In genomic region chr4:86778169-86778568, GRCh38 we compare ENCODE assay signal across 20 cellular contexts.
"Had no signal": no experiment of that assay in that cellular context is flagged by ENCODE, and none has a peak within 500 bp of the region (broad histone marks: within the 10 kb centered on the region; RNA-seq: fewer than 3 reads in every experiment).

No MANE protein-coding gene starts in this region.

- H3K4me3 ChIP-seq: ascending aorta, left lung, mucosa of descending colon, upper lobe of left lung had no signal

- H3K27ac Mint-ChIP-seq: activated naive CD4-positive, alpha-beta T cell treated with anti-CD3 and anti-CD28 coated beads for 36 hours; activated naive CD8-positive, alpha-beta T cell treated with anti-CD3 and anti-CD28 coated beads, Interleukin-2, amount 50 U/mL, for 24 hours; activated T-helper 2 cell treated with anti-CD3 and anti-CD28 coated beads, Interferon-gamma antibody, Interleukin-2, Interleukin-4, amounts not matched to agents 10 μg/mL and 5 μg/mL and 100 μg/mL, durations not matched to agents 14 hours and 24 hours and 36 hours; endodermal cell; naive thymus-derived CD8-positive, alpha-beta T cell had no signal

- H3K9me3 ChIP-seq: ascending aorta, left lung, mucosa of descending colon, upper lobe of left lung had no signal

- H3K4me3 Mint-ChIP-seq: activated naive CD4-positive, alpha-beta T cell treated with anti-CD3 and anti-CD28 coated beads for 36 hours; activated naive CD8-positive, alpha-beta T cell treated with anti-CD3 and anti-CD28 coated beads, Interleukin-2, amount 50 U/mL, for 24 hours; endodermal cell; naive thymus-derived CD8-positive, alpha-beta T cell had no signal

- H3K27ac ChIP-seq: ascending aorta, left lung, upper lobe of left lung had no signal

- H3K9me3 Mint-ChIP-seq: activated naive CD4-positive, alpha-beta T cell treated with anti-CD3 and anti-CD28 coated beads for 36 hours; activated naive CD8-positive, alpha-beta T cell treated with anti-CD3 and anti-CD28 coated beads, Interleukin-2, amount 50 U/mL, for 24 hours; activated T-helper 2 cell treated with anti-CD3 and anti-CD28 coated beads, Interferon-gamma antibody, Interleukin-2, Interleukin-4, amounts not matched to agents 10 μg/mL and 5 μg/mL and 100 μg/mL, durations not matched to agents 14 hours and 24 hours and 36 hours; endodermal cell; naive thymus-derived CD8-positive, alpha-beta T cell had no signal

- H3K36me3 Mint-ChIP-seq: naive thymus-derived CD8-positive, alpha-beta T cell had no signal

- H3K4me1 Mint-ChIP-seq: activated naive CD8-positive, alpha-beta T cell treated with anti-CD3 and anti-CD28 coated beads, Interleukin-2, amount 50 U/mL, for 24 hours; endodermal cell; naive thymus-derived CD8-positive, alpha-beta T cell had no signal

- H3K4me1 ChIP-seq: ascending aorta, left lung, upper lobe of left lung had no signal

- DNase-seq: activated CD4-positive, alpha-beta T cell treated with anti-CD3 and anti-CD28 coated beads for 1 hour; activated CD4-positive, alpha-beta T cell treated with anti-CD3 and anti-CD28 coated beads, Interleukin-2, amount 50 U/mL, for 48 hours; activated naive CD4-positive, alpha-beta T cell treated with anti-CD3 and anti-CD28 coated beads for 36 hours; activated naive CD8-positive, alpha-beta T cell treated with anti-CD3 and anti-CD28 coated beads, Interleukin-2, amount 50 U/mL, for 24 hours; activated T-cell treated with anti-CD3 and anti-CD28 coated beads, Interleukin-2, amount 50 U/mL, for 1 hour; dermis blood vessel endothelial cell; endodermal cell; erythroblast; left lung; mammary epithelial cell; mucosa of descending colon; naive thymus-derived CD8-positive, alpha-beta T cell; posterior cingulate gyrus; stimulated activated CD4-positive, alpha-beta T cell treated with anti-CD3 and anti-CD28 coated beads, Interleukin-15, amount 100 ng/mL, for 24 hours; stimulated activated CD4-positive, alpha-beta T cell treated with anti-CD3 and anti-CD28 coated beads, Interleukin-4, amount 100 ng/mL, for 1 hour; stimulated activated naive CD4-positive, alpha-beta T cell; T-helper 9 cell; upper lobe of left lung had no signal

- H3K27me3 ChIP-seq: ascending aorta, left lung, upper lobe of left lung had no signal
